Comparison of ENCODE assay signal across 12 cellular contexts in genomic region chr4:138911903-138912713, GRCh38.
A peak's percentile ranks its signal among the peaks of the same experiment; 100 is the strongest.
DNase-seq lines count a peak whose midpoint lies in the region; ATAC-seq and TF ChIP-seq lines count a peak whose summit lies in the region.
"Had no signal": no experiment of that assay in that cellular context is flagged by ENCODE, and none has a peak within 500 bp of the region (broad histone marks: within the 10 kb centered on the region; RNA-seq: fewer than 3 reads in every experiment).

No MANE protein-coding gene starts in this region.

- ATAC-seq in HG03095 (IDR thresholded peaks at IDR 0.05; ENCODE audit: unreplicated experiment) (no peak), HG02678 (IDR thresholded peaks at IDR 0.05; ENCODE audit: unreplicated experiment) (no peak)
- ATAC-seq: activated CD4-positive, CD25-positive, alpha-beta regulatory T cell treated with anti-CD3 and anti-CD28 coated beads, Interleukin-2, amount 50 U/mL, for 24 hours had no signal

- H3K9ac ChIP-seq in colonic mucosa (ENCODE audit: low read depth in 2 of 2, low read length in 2 of 2), result peak overlapping the region in 1 of 2 donors; percentile 38
- no peak overlapping the region for H3K9ac ChIP-seq in parathyroid adenoma

- H3K36me3 ChIP-seq in HEK293 (ENCODE audit: control insufficient read depth in 2 of 2, insufficient read depth in 1 of 2, low read length in 2 of 2) (no peaks in the 10 kb centered on the region), colonic mucosa (no peaks in the 10 kb centered on the region), parathyroid adenoma (ENCODE audit: control insufficient read depth, insufficient read depth, low read length) (no peaks in the 10 kb centered on the region)
- no peaks in the 10 kb centered on the region for H3K36me3 ChIP-seq in effector memory CD4-positive, alpha-beta T cell (ENCODE audit: control insufficient read depth, insufficient read depth, low read length)
- H3K36me3 ChIP-seq: thoracic aorta had no signal

- peak overlapping the region; percentile 65 for H3K4me2 ChIP-seq in parathyroid adenoma (ENCODE audit: low read length)

- H3K9me3 ChIP-seq in HEK293 (ENCODE audit: control insufficient read depth, insufficient read depth, low read depth, low read length) (no peaks in the 10 kb centered on the region), colonic mucosa (no peaks in the 10 kb centered on the region), parathyroid adenoma (ENCODE audit: control insufficient read depth, low read length) (no peaks in the 10 kb centered on the region)
- H3K9me3 ChIP-seq in effector memory CD4-positive, alpha-beta T cell (ENCODE audit: control insufficient read depth, low read length), result no peaks in the 10 kb centered on the region
- H3K9me3 ChIP-seq: thoracic aorta had no signal

- no peaks in the 10 kb centered on the region for H3K27me3 ChIP-seq in colonic mucosa
- no peaks in the 10 kb centered on the region for H3K27me3 ChIP-seq in parathyroid adenoma (ENCODE audit: control insufficient read depth, insufficient read depth, low read length)
- no peaks in the 10 kb centered on the region for H3K27me3 ChIP-seq in effector memory CD4-positive, alpha-beta T cell (replicated peaks; ENCODE audit: control insufficient read depth, insufficient read depth, low read length, poor library complexity, severe bottlenecking)

- no peak for TF ChIP-seq CTCF in HEK293 (tag by site-specific recombination; IDR thresholded peaks at IDR 0.05)
- no peak for TF ChIP-seq CTCF in colonic mucosa (IDR thresholded peaks at IDR 0.05)
- TF ChIP-seq CTCF in parathyroid adenoma (IDR thresholded peaks at IDR 0.05), result no peak

- no peaks in the 10 kb centered on the region for H3K79me2 ChIP-seq in parathyroid adenoma

- H3K4me3 ChIP-seq in HEK293 (ENCODE audit: low read depth, low read length) (no peak overlapping the region), colonic mucosa (no peak overlapping the region), parathyroid adenoma (ENCODE audit: low read depth, low read length) (no peak overlapping the region)
- no peak overlapping the region for H3K4me3 ChIP-seq in effector memory CD4-positive, alpha-beta T cell (ENCODE audit: insufficient read depth, low read depth, low read length, poor library complexity, severe bottlenecking)

- CTCF ChIA-PET in HEK293 (lab: Yijun Ruan, JAX), result interaction anchor here (1.2 kb wide), 1 partner anchor 8 kb away, joined by 3 read pairs; no protein-coding TSS in a partner anchor

- H3K27ac ChIP-seq in HEK293 (ENCODE audit: extremely low read depth, low read depth, low read length) (no peak overlapping the region), colonic mucosa (peak overlapping the region; percentile 82), parathyroid adenoma (peak overlapping the region; percentile 100)
- no peak overlapping the region for H3K27ac ChIP-seq in effector memory CD4-positive, alpha-beta T cell (ENCODE audit: insufficient read depth, low read length, poor library complexity, severe bottlenecking)
- H3K27ac ChIP-seq: thoracic aorta had no signal

- POLR2A ChIA-PET in HEK293 (lab: Yijun Ruan, JAX), result interaction anchor here (2.2 kb wide), 1 partner anchor 14 kb away, joined by 5 read pairs; no protein-coding TSS in a partner anchor

- DNase-seq in NCI-H2196 treated with DMSO at 0.1 percent for 48 hours (lab: John Stamatoyannopoulos, UW; ENCODE audit: unreplicated experiment), result peak; percentile 45
- peak; percentile 50 for DNase-seq in colonic mucosa
- DNase-seq in effector memory CD4-positive, alpha-beta T cell, result no peak
- no peak for DNase-seq in A172 (ENCODE audit: low spot score)
- DNase-seq: activated gamma-delta T cell; CD4-positive, alpha-beta memory T cell had no signal

- intact Hi-C loops in colonic mucosa (cut with DNase I), result no loop called here

- H3K4me1 ChIP-seq in HEK293 (ENCODE audit: control insufficient read depth, insufficient read depth, low read length) (peaks cover 3% of the 10 kb centered on the region; the same call in 1 of the 2 replicates), colonic mucosa (peaks cover 5% of the 10 kb centered on the region), parathyroid adenoma (peaks cover 52% of the 10 kb centered on the region)
- H3K4me1 ChIP-seq in effector memory CD4-positive, alpha-beta T cell (ENCODE audit: control insufficient read depth, insufficient read depth, low read length, poor library complexity, severe bottlenecking), result no peaks in the 10 kb centered on the region

- H2AFZ ChIP-seq in parathyroid adenoma, result peak overlapping the region; percentile 55

TF ChIP-seq in HEK293, 187 proteins besides CTCF, POLR2A, EP300 and RAD21:
- TF ChIP-seq TRIM28 (IDR thresholded peaks at IDR 0.05; ENCODE audit: borderline replicate concordance, low read length) (peak; percentile 72), GLIS1 (tag by site-specific recombination; IDR thresholded peaks at IDR 0.05) (0 out of 2 replicates have a peak, but pooled peaks have one; percentile 7), ZNF639 (tag by site-specific recombination; IDR thresholded peaks at IDR 0.05) (no peak), ZNF677 (tag by site-specific recombination; IDR thresholded peaks at IDR 0.05) (no peak)

Comparison
In these comparisons a context has a peak if more than half of its experiments do, and no peak if none do; other contexts are left out.
1. H3K27ac ChIP-seq: peak in colonic mucosa (single experiment) and parathyroid adenoma (single experiment); none in HEK293 (single experiment) and effector memory CD4-positive, alpha-beta T cell (single experiment).
2. DNase-seq: peak in NCI-H2196 treated with DMSO at 0.1 percent for 48 hours (single experiment) and colonic mucosa (single experiment); none in effector memory CD4-positive, alpha-beta T cell (0 of 3) and A172 (single experiment).